Comparison of ENCODE assay signal across 8 cellular contexts in the genomic region with DNA sequence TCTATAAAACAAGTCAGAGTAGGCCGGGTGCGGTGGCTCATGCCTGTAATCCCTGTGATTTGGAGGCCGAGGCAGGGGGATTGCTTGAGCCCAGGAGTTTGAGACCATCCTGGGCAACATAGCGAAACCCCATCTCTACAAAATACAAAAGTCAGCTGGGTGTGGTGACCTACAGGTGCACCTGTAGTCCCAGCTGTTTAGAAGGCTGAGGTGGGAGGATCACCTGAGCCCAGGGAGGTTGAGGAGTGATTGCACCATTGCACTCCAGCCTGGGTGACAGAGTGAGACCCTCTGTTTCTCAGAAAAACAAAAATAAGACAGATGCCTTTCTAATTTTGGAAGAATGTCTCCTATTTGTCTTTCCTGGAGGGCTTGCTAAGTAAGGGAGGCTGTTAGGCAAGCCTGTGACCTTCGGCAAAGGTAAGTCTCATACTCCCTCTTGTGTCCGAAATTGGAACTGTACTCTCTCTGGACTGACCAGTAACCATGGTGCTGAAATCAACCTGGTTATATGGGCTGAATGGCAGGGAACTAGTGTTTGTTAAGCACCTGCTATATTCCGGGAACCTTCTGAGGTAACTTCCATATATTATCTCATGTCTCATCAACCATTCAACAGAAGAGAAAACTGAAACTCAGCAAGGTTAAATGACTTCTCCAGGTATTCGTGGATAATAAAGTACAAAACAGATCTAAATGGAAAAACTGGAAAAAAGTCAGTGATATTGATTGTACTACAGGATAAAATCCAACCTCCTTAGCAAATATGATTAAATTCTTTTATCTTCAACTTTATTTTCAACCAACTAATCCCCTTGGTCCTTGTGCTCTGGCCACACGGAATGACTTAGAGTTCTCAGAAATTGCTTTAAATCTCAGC. TPM values are rescaled to one million over a fixed set of nuclear protein-coding genes. Genes with fewer than 3 reads are reported as not detected.
DNase-seq lines count a peak whose midpoint lies in the region; ATAC-seq and TF ChIP-seq lines count a peak whose summit lies in the region.

No MANE protein-coding gene starts in this region.

- no peaks in the 10 kb centered on the region for H3K36me3 Mint-ChIP-seq in activated CD4-positive, alpha-beta memory T cell treated with anti-CD3 and anti-CD28 coated beads, Interleukin-2, amount 10 ng/mL, durations not matched to agents 7 days and 5 days (ENCODE audit: low read depth)
- no peaks in the 10 kb centered on the region for H3K36me3 Mint-ChIP-seq in neural crest cell (ENCODE audit: low read depth)

- H3K4me3 ChIP-seq in fibroblast of pulmonary artery (replicated peaks; ENCODE audit: low read depth, low read length), result no peak overlapping the region

- H3K4me3 Mint-ChIP-seq in activated CD4-positive, alpha-beta memory T cell treated with anti-CD3 and anti-CD28 coated beads, Interleukin-2, amount 10 ng/mL, durations not matched to agents 7 days and 5 days, result no peak overlapping the region
- H3K4me3 Mint-ChIP-seq in neural crest cell, result no peak overlapping the region

- ATAC-seq in GM19324 (IDR thresholded peaks at IDR 0.05; ENCODE audit: low FRiP score, unreplicated experiment), result peak; percentile 74

- H3K9me3 Mint-ChIP-seq in activated CD4-positive, alpha-beta memory T cell treated with anti-CD3 and anti-CD28 coated beads, Interleukin-2, amount 10 ng/mL, durations not matched to agents 7 days and 5 days, result no peaks in the 10 kb centered on the region
- no peaks in the 10 kb centered on the region for H3K9me3 Mint-ChIP-seq in neural crest cell

- no peaks in the 10 kb centered on the region for H3K4me1 Mint-ChIP-seq in activated CD4-positive, alpha-beta memory T cell treated with anti-CD3 and anti-CD28 coated beads, Interleukin-2, amount 10 ng/mL, durations not matched to agents 7 days and 5 days
- peaks cover 5% of the 10 kb centered on the region for H3K4me1 Mint-ChIP-seq in neural crest cell

- TF ChIP-seq CTCF in fibroblast of pulmonary artery (IDR thresholded peaks at IDR 0.05; ENCODE audit: low read length, missing control alignments), result peak; percentile 94
- TF ChIP-seq CTCF in neural crest cell (conservative IDR thresholded peaks at IDR 0.05), result peak; percentile 93

- H3K27me3 Mint-ChIP-seq in activated CD4-positive, alpha-beta memory T cell treated with anti-CD3 and anti-CD28 coated beads, Interleukin-2, amount 10 ng/mL, durations not matched to agents 7 days and 5 days, result peaks cover 24% of the 10 kb centered on the region
- peaks cover 40% of the 10 kb centered on the region for H3K27me3 Mint-ChIP-seq in neural crest cell (ENCODE audit: low read depth)

- POLR2A ChIA-PET in activated CD4-positive, alpha-beta memory T cell treated with anti-CD3 and anti-CD28 coated beads, Interleukin-2, amount 10 ng/mL, durations not matched to agents 7 days and 5 days (lab: Charles Lee), result no interaction called here

- H3K27ac Mint-ChIP-seq in activated CD4-positive, alpha-beta memory T cell treated with anti-CD3 and anti-CD28 coated beads, Interleukin-2, amount 10 ng/mL, durations not matched to agents 7 days and 5 days, result no peak overlapping the region
- H3K27ac Mint-ChIP-seq in neural crest cell (ENCODE audit: unreplicated experiment), result no peak overlapping the region

- peak; percentile 91 for DNase-seq in COLO829 (ENCODE audit: low spot score)
- DNase-seq in HS-5 (ENCODE audit: low read depth), result peak; percentile 81
- peak; percentile 89 for DNase-seq in NCI-H748 (lab: John Stamatoyannopoulos, UW; ENCODE audit: unreplicated experiment)
- peak; percentile 40 for DNase-seq in activated CD4-positive, alpha-beta memory T cell treated with anti-CD3 and anti-CD28 coated beads, Interleukin-2, amount 10 ng/mL, durations not matched to agents 7 days and 5 days
- DNase-seq in fibroblast of pulmonary artery (ENCODE audit: low read depth), result peak; percentile 97
- DNase-seq in neural crest cell (ENCODE audit: low read depth, low spot score), result peak; percentile 81
- DNase-seq in occipital lobe (lab: John Stamatoyannopoulos, UW), result no peak

- CTCF ChIA-PET in activated CD4-positive, alpha-beta memory T cell treated with anti-CD3 and anti-CD28 coated beads, Interleukin-2, amount 10 ng/mL, durations not matched to agents 7 days and 5 days (lab: Charles Lee), result interaction anchor here (1.0 to 1.1 kb wide), 2 partner anchors 19 to 105 kb away, joined by 3 to 8 read pairs; no protein-coding TSS in a partner anchor

RNA-seq across cellular contexts. Expression of a gene that starts 11.8 kb away (rescaled TPM):
- total RNA-seq in activated CD4-positive, alpha-beta memory T cell treated with anti-CD3 and anti-CD28 coated beads, Interleukin-2, amount 10 ng/mL, durations not matched to agents 7 days and 5 days, result under 1 TPM; 0.03 to 0.08 TPM
- total RNA-seq in neural crest cell, result 2.4 TPM in 2 replicates
- total RNA-seq in occipital lobe, result 8.4 TPM

RNA-seq across cellular contexts. Expression of a gene that starts 31.3 kb away (rescaled TPM):
- total RNA-seq in activated CD4-positive, alpha-beta memory T cell treated with anti-CD3 and anti-CD28 coated beads, Interleukin-2, amount 10 ng/mL, durations not matched to agents 7 days and 5 days, result 10 to 100 TPM; 11.3 to 11.5 TPM
- total RNA-seq in neural crest cell (6.4 and 8.1 TPM in 2 replicates), occipital lobe (10.5 TPM)

RNA-seq across cellular contexts. Expression of a gene that starts 52.7 kb away (rescaled TPM):
- total RNA-seq in activated CD4-positive, alpha-beta memory T cell treated with anti-CD3 and anti-CD28 coated beads, Interleukin-2, amount 10 ng/mL, durations not matched to agents 7 days and 5 days, result 10 to 100 TPM; 56.6 to 63.5 TPM
- total RNA-seq in neural crest cell, result 60.7 and 62.9 TPM in 2 replicates
- total RNA-seq in occipital lobe, result 15.3 TPM

RNA-seq across cellular contexts. Expression of a gene that starts 53.8 kb away (rescaled TPM):
- total RNA-seq in activated CD4-positive, alpha-beta memory T cell treated with anti-CD3 and anti-CD28 coated beads, Interleukin-2, amount 10 ng/mL, durations not matched to agents 7 days and 5 days, result 10 to 100 TPM; 35.0 to 38.1 TPM
- total RNA-seq in neural crest cell, result 74.3 and 75.0 TPM in 2 replicates
- total RNA-seq in occipital lobe, result 178 TPM
